In genomic region chr12:131911251-131911650, GRCh38 we compare ENCODE assay signal across 18 cellular contexts.
"Had no signal": no experiment of that assay in that cellular context is flagged by ENCODE, and none has a peak within 500 bp of the region (broad histone marks: within the 10 kb centered on the region; RNA-seq: fewer than 3 reads in every experiment).

No MANE protein-coding gene starts in this region.

- H3K36me3 Mint-ChIP-seq: activated naive CD4-positive, alpha-beta T cell treated with anti-CD3 and anti-CD28 coated beads, Interleukin-2, amount 50 U/mL, for 24 hours; type B pancreatic cell had no signal

- H3K27me3 ChIP-seq: testis had no signal

- H3K27ac ChIP-seq: testis, WERI-Rb-1 had no signal

- H3K4me3 Mint-ChIP-seq: activated naive CD4-positive, alpha-beta T cell treated with anti-CD3 and anti-CD28 coated beads, Interleukin-2, amount 50 U/mL, for 24 hours; brain; dendritic cell treated with granulocyte-macrophage colony-stimulating factor and Interleukin-4, amounts not matched to agents 40 ng/mL and 50 ng/mL, for 4 days; memory B cell; nephron; T-cell; T-helper 2 cell treated with Interferon-gamma antibody and Interleukin-4, amounts not matched to agents 5 μg/mL and 100 μg/mL, for 36 hours; type B pancreatic cell had no signal

- H3K4me1 Mint-ChIP-seq: activated naive CD4-positive, alpha-beta T cell treated with anti-CD3 and anti-CD28 coated beads, Interleukin-2, amount 50 U/mL, for 24 hours; brain; memory B cell; nephron; T-cell had no signal

- H3K27ac Mint-ChIP-seq: activated naive CD4-positive, alpha-beta T cell treated with anti-CD3 and anti-CD28 coated beads, Interleukin-2, amount 50 U/mL, for 24 hours; dendritic cell treated with granulocyte-macrophage colony-stimulating factor and Interleukin-4, amounts not matched to agents 40 ng/mL and 50 ng/mL, for 4 days; memory B cell; nephron; T-cell; T-helper 2 cell treated with Interferon-gamma antibody and Interleukin-4, amounts not matched to agents 5 μg/mL and 100 μg/mL, for 36 hours; type B pancreatic cell had no signal

- DNase-seq: activated CD4-positive, CD25-positive, alpha-beta regulatory T cell treated with anti-CD3 and anti-CD28 coated beads, Interleukin-2, amount 50 U/mL, for 72 hours; activated gamma-delta T cell treated with Interleukin-2 at 50 U/mL for 16 hours; activated T-cell treated with anti-CD3 and anti-CD28 coated beads, Interleukin-2, amount 50 U/mL, for 1 hour; effector CD4-positive, alpha-beta T cell; erythroblast; foreskin fibroblast; stimulated activated CD4-positive, alpha-beta T cell treated with anti-CD3 and anti-CD28 coated beads, Interleukin-4, amount 100 ng/mL, for 1 hour; stimulated activated naive CD4-positive, alpha-beta T cell; T-cell; testis; WERI-Rb-1 had no signal

- H3K4me3 ChIP-seq: testis had no signal

- H3K9me3 Mint-ChIP-seq: activated naive CD4-positive, alpha-beta T cell treated with anti-CD3 and anti-CD28 coated beads, Interleukin-2, amount 50 U/mL, for 24 hours; brain; dendritic cell treated with granulocyte-macrophage colony-stimulating factor and Interleukin-4, amounts not matched to agents 40 ng/mL and 50 ng/mL, for 4 days; memory B cell; nephron; T-cell; T-helper 2 cell treated with Interferon-gamma antibody and Interleukin-4, amounts not matched to agents 5 μg/mL and 100 μg/mL, for 36 hours; type B pancreatic cell had no signal

- H3K9me3 ChIP-seq: testis had no signal

- H3K27me3 Mint-ChIP-seq: activated naive CD4-positive, alpha-beta T cell treated with anti-CD3 and anti-CD28 coated beads, Interleukin-2, amount 50 U/mL, for 24 hours; brain; dendritic cell treated with granulocyte-macrophage colony-stimulating factor and Interleukin-4, amounts not matched to agents 40 ng/mL and 50 ng/mL, for 4 days; memory B cell; T-cell; type B pancreatic cell had no signal
